11 cellular contexts compared by ENCODE assay signal in genomic region chr18:57435851-57436192, GRCh38. TPM values are rescaled to one million over a fixed set of nuclear protein-coding genes. Genes with fewer than 3 reads are reported as not detected.
DNase-seq lines count a peak whose midpoint lies in the region; ATAC-seq and TF ChIP-seq lines count a peak whose summit lies in the region.
"Had no signal": no experiment of that assay in that cellular context is flagged by ENCODE, and none has a peak within 500 bp of the region (broad histone marks: within the 10 kb centered on the region; RNA-seq: fewer than 3 reads in every experiment).

No MANE protein-coding gene starts in this region.

- TF ChIP-seq CTCF in left ventricle myocardium inferior (IDR thresholded peaks at IDR 0.05; ENCODE audit: borderline replicate concordance): no peak
- TF ChIP-seq CTCF in liver (IDR thresholded peaks at IDR 0.05; ENCODE audit: low read depth, low read length, missing input control): no peak

- H3K9me3 ChIP-seq in left ventricle myocardium inferior (replicated peaks): no peaks in the 10 kb centered on the region
- H3K9me3 ChIP-seq in liver (ENCODE audit: control insufficient read depth in 4 of 4, low read length in 3 of 4): no peaks in the 10 kb centered on the region
- H3K9me3 ChIP-seq in aorta (ENCODE audit: control insufficient read depth, low read length): no peaks in the 10 kb centered on the region

- peak overlapping the region; percentile 63 for H3K4me3 Mint-ChIP-seq in activated CD8-positive, alpha-beta T cell treated with anti-CD3 and anti-CD28 coated beads, Interleukin-2, amount 10 ng/mL, durations not matched to agents 7 days and 5 days

- H3K27ac ChIP-seq in left ventricle myocardium inferior (replicated peaks) (no peak overlapping the region), liver (ENCODE audit: low read depth in 1 of 2, low read length in 2 of 2) (peak overlapping the region; percentile 55 to 63), aorta (ENCODE audit: low read depth in 1 of 2, low read length in 2 of 2) (no peak overlapping the region)
- H3K27ac ChIP-seq: SJSA1 had no signal

- peaks cover 3% of the 10 kb centered on the region for H3K9me3 Mint-ChIP-seq in activated CD8-positive, alpha-beta T cell treated with anti-CD3 and anti-CD28 coated beads, Interleukin-2, amount 10 ng/mL, durations not matched to agents 7 days and 5 days (ENCODE audit: insufficient read depth)

- H3K27me3 ChIP-seq in left ventricle myocardium inferior (ENCODE audit: low read depth) (peaks cover 97% of the 10 kb centered on the region), liver (ENCODE audit: control insufficient read depth in 4 of 4, insufficient read depth in 4 of 4, low read length in 3 of 4) (no peaks in the 10 kb centered on the region), aorta (ENCODE audit: control insufficient read depth in 1 of 2, insufficient read depth in 2 of 2, low read length in 1 of 2) (peaks cover 0 to 6% of the 10 kb centered on the region in 2 donors)

- H3K9ac ChIP-seq in liver (ENCODE audit: low read depth in 1 of 2, low read length in 2 of 2): peak overlapping the region in 1 of 2 donors; percentile 37

- CTCF ChIA-PET in activated CD8-positive, alpha-beta T cell treated with anti-CD3 and anti-CD28 coated beads, Interleukin-2, amount 10 ng/mL, durations not matched to agents 7 days and 5 days (lab: Charles Lee): no interaction called here

- TF ChIP-seq RAD21 in liver (IDR thresholded peaks at IDR 0.05): no peak

- peaks cover 15% of the 10 kb centered on the region for H3K36me3 Mint-ChIP-seq in activated CD8-positive, alpha-beta T cell treated with anti-CD3 and anti-CD28 coated beads, Interleukin-2, amount 10 ng/mL, durations not matched to agents 7 days and 5 days (ENCODE audit: low read depth)

- WGBS in liver: 2% methylated on average over 43 of the region's 43 CpGs
- 0 to 1% methylated on average over 8 to 43 of the region's 43 CpGs for WGBS in aorta, 2 donors

- H3K4me3 ChIP-seq in left ventricle myocardium inferior (peak overlapping the region; percentile 39), liver (ENCODE audit: low read depth in 1 of 3, low read length in 3 of 3) (peak overlapping the region; percentile 75 to 90 (median 85)), aorta (ENCODE audit: low read length in 2 of 2) (peak overlapping the region; percentile 37 to 65)
- H3K4me3 ChIP-seq: lung had no signal

- intact Hi-C loops in left ventricle myocardium inferior (cut with micrococcal nuclease) (no loop called here), cardiac septum (cut with DNase I) (no loop called here), aorta (cut with DNase I) (loop anchor here in 1 of 2 donors (5.0 to 10.0 kb wide), 2 partner anchors 56 to 119 kb away; no protein-coding TSS in a partner anchor)

- peaks cover 83% of the 10 kb centered on the region for H3K27me3 Mint-ChIP-seq in activated CD8-positive, alpha-beta T cell treated with anti-CD3 and anti-CD28 coated beads, Interleukin-2, amount 10 ng/mL, durations not matched to agents 7 days and 5 days (ENCODE audit: low read depth)

- peak overlapping the region; percentile 74 for H3K27ac Mint-ChIP-seq in activated CD8-positive, alpha-beta T cell treated with anti-CD3 and anti-CD28 coated beads, Interleukin-2, amount 10 ng/mL, durations not matched to agents 7 days and 5 days

- no peak for ATAC-seq in activated CD8-positive, alpha-beta T cell treated with anti-CD3 and anti-CD28 coated beads, Interleukin-2, amount 10 ng/mL, durations not matched to agents 7 days and 5 days
- no peak for ATAC-seq in aorta (ENCODE audit: low FRiP score)

- H3K36me3 ChIP-seq in left ventricle myocardium inferior (no peaks in the 10 kb centered on the region), liver (ENCODE audit: control insufficient read depth in 4 of 4, insufficient read depth in 3 of 4, low read depth in 1 of 4, low read length in 3 of 4) (no peaks in the 10 kb centered on the region), aorta (ENCODE audit: control insufficient read depth in 1 of 2, insufficient read depth in 2 of 2, low read length in 1 of 2) (no peaks in the 10 kb centered on the region)
- H3K36me3 ChIP-seq: SJSA1 had no signal

- no peak for DNase-seq in left ventricle myocardium inferior
- no peak for DNase-seq in cardiac septum (ENCODE audit: low spot score)
- no peak for DNase-seq in activated CD8-positive, alpha-beta T cell treated with anti-CD3 and anti-CD28 coated beads, Interleukin-2, amount 10 ng/mL, durations not matched to agents 7 days and 5 days
- DNase-seq in aorta: no peak
- no peak for DNase-seq in RKO (ENCODE audit: low spot score)
- DNase-seq in stimulated activated naive CD4-positive, alpha-beta T cell (lab: John Stamatoyannopoulos, UW): no peak
- no peak for DNase-seq in OCI-M2 (lab: John Stamatoyannopoulos, UW; ENCODE audit: unreplicated experiment)
- DNase-seq: DND-41 had no signal

- H3K4me1 Mint-ChIP-seq in activated CD8-positive, alpha-beta T cell treated with anti-CD3 and anti-CD28 coated beads, Interleukin-2, amount 10 ng/mL, durations not matched to agents 7 days and 5 days (ENCODE audit: low read depth): peaks cover 29% of the 10 kb centered on the region

- H3K4me1 ChIP-seq in left ventricle myocardium inferior: peaks cover 68% of the 10 kb centered on the region
- H3K4me1 ChIP-seq in liver (ENCODE audit: control insufficient read depth in 4 of 4, insufficient read depth in 4 of 4, low read length in 3 of 4): peaks cover 8 to 66% (median 38%) of the 10 kb centered on the region in 4 donors
- no peaks in the 10 kb centered on the region for H3K4me1 ChIP-seq in aorta (ENCODE audit: control insufficient read depth in 1 of 2, insufficient read depth in 2 of 2, low read length in 2 of 2)

- POLR2A ChIA-PET in activated CD8-positive, alpha-beta T cell treated with anti-CD3 and anti-CD28 coated beads, Interleukin-2, amount 10 ng/mL, durations not matched to agents 7 days and 5 days (lab: Charles Lee): no interaction called here

TF ChIP-seq in liver, 16 proteins besides CTCF, POLR2A, EP300 and RAD21 (continues in another document):
- TF ChIP-seq, protein P1, sequence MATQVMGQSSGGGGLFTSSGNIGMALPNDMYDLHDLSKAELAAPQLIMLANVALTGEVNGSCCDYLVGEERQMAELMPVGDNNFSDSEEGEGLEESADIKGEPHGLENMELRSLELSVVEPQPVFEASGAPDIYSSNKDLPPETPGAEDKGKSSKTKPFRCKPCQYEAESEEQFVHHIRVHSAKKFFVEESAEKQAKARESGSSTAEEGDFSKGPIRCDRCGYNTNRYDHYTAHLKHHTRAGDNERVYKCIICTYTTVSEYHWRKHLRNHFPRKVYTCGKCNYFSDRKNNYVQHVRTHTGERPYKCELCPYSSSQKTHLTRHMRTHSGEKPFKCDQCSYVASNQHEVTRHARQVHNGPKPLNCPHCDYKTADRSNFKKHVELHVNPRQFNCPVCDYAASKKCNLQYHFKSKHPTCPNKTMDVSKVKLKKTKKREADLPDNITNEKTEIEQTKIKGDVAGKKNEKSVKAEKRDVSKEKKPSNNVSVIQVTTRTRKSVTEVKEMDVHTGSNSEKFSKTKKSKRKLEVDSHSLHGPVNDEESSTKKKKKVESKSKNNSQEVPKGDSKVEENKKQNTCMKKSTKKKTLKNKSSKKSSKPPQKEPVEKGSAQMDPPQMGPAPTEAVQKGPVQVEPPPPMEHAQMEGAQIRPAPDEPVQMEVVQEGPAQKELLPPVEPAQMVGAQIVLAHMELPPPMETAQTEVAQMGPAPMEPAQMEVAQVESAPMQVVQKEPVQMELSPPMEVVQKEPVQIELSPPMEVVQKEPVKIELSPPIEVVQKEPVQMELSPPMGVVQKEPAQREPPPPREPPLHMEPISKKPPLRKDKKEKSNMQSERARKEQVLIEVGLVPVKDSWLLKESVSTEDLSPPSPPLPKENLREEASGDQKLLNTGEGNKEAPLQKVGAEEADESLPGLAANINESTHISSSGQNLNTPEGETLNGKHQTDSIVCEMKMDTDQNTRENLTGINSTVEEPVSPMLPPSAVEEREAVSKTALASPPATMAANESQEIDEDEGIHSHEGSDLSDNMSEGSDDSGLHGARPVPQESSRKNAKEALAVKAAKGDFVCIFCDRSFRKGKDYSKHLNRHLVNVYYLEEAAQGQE (IDR thresholded peaks at IDR 0.05): no peak
- TF ChIP-seq ATF3 (IDR thresholded peaks at IDR 0.05) (no peak), TAF1 (conservative IDR thresholded peaks at IDR 0.05) (no peak), JUND (IDR thresholded peaks at IDR 0.05) (no peak), HNF4G (IDR thresholded peaks at IDR 0.05) (no peak), FOXA2 (IDR thresholded peaks at IDR 0.05) (no peak), GABPA (IDR thresholded peaks at IDR 0.05 in 1 of 2, conservative IDR thresholded peaks at IDR 0.05 in 1 of 2) (no peak), FOXA1 (IDR thresholded peaks at IDR 0.05) (no peak), RXRA (IDR thresholded peaks at IDR 0.05) (no peak), HNF4A (conservative IDR thresholded peaks at IDR 0.05) (no peak), SP1 (IDR thresholded peaks at IDR 0.05) (no peak), MAX (IDR thresholded peaks at IDR 0.05) (no peak), EGR1 (IDR thresholded peaks at IDR 0.05; ENCODE audit: low read depth in 2 of 2) (no peak)

RNA-seq across cellular contexts. Expression of gene ONECUT2, which starts 0.6 kb away (rescaled TPM):
- total RNA-seq in left ventricle myocardium inferior (0.41 TPM), cardiac septum (0.22 TPM), liver (1 to 10 TPM; 5.4 to 5.7 TPM), aorta (under 1 TPM; 0.32 to 0.69 TPM)
- total RNA-seq in activated CD8-positive, alpha-beta T cell treated with anti-CD3 and anti-CD28 coated beads, Interleukin-2, amount 10 ng/mL, durations not matched to agents 7 days and 5 days: not detected
- polyA plus RNA-seq in liver (1 to 10 TPM; 1.8 to 3.8 TPM), aorta (under 1 TPM; 0.03 to 0.50 TPM)

Comparison
In these comparisons a context has a peak if more than half of its experiments do, and no peak if none do; other contexts are left out.
1. H3K27ac ChIP-seq: peak in liver (2 of 2); none in left ventricle myocardium inferior (single experiment) and aorta (0 of 2).
2. Peak in every context shown above with its lines, with median percentiles within 50 percentile points of each other: H3K4me3 ChIP-seq.